ENCODE assay signal across 1 cellular context in genomic region chr1:116988248-116988647, GRCh38.
TF ChIP-seq lines count a peak whose summit lies in the region.

No MANE protein-coding gene starts in this region.

TF ChIP-seq in K562, 482 proteins besides CTCF, POLR2A, EP300 and RAD21 (continued from another document):
- TF ChIP-seq FOSL1 (tag; conservative IDR thresholded peaks at IDR 0.05) (peak; percentile 32; the same call in 1 of the 2 replicates), POU5F1 (IDR thresholded peaks at IDR 0.05; ENCODE audit: borderline replicate concordance, low read depth, low read length, partially characterized antibody) (no peak), JUND (IDR thresholded peaks at IDR 0.05; ENCODE audit: borderline replicate concordance, low read depth, low read length) (0 out of 2 replicates have a peak, but pooled peaks have one; percentile 16), JUND (tag; IDR thresholded peaks at IDR 0.05; ENCODE audit: borderline replicate concordance, low read depth, low read length) (no peak), ZNF830 (CRISPR knock-in tag; IDR thresholded peaks at IDR 0.05) (no peak), HMG20B (CRISPR knock-in tag; IDR thresholded peaks at IDR 0.05) (no peak), BMI1 (IDR thresholded peaks at IDR 0.05; ENCODE audit: low read length) (no peak), HNRNPL (IDR thresholded peaks at IDR 0.05; ENCODE audit: low read depth, low read length) (no peak), DACH1 (IDR thresholded peaks at IDR 0.05; ENCODE audit: partially characterized antibody) (no peak), SRSF9 (IDR thresholded peaks at IDR 0.05; ENCODE audit: borderline replicate concordance, low read depth, low read length) (no peak)
